ENCODE assay signal across 24 cellular contexts in genomic region chr11:9814108-9814507, GRCh38.
"Had no signal": no experiment of that assay in that cellular context is flagged by ENCODE, and none has a peak within 500 bp of the region (broad histone marks: within the 10 kb centered on the region; RNA-seq: fewer than 3 reads in every experiment).

No MANE protein-coding gene starts in this region.

- H3K9me3 Mint-ChIP-seq: activated CD8-positive, alpha-beta T cell treated with anti-CD3 and anti-CD28 coated beads for 36 hours; activated naive CD8-positive, alpha-beta T cell treated with anti-CD3 and anti-CD28 coated beads, Interleukin-2, amount 10 ng/mL, durations not matched to agents 7 days and 5 days; activated T-helper 2 cell treated with anti-CD3 and anti-CD28 coated beads, Interferon-gamma antibody, Interleukin-2, Interleukin-4, amounts not matched to agents 10 μg/mL and 5 μg/mL and 100 μg/mL, durations not matched to agents 14 hours and 24 hours and 36 hours; T-cell had no signal

- H3K36me3 ChIP-seq: breast epithelium, colonic mucosa had no signal

- H3K9me3 ChIP-seq: breast epithelium, colonic mucosa had no signal

- H3K27ac ChIP-seq: breast epithelium, colonic mucosa, VCaP had no signal

- H3K4me1 Mint-ChIP-seq: activated naive CD8-positive, alpha-beta T cell treated with anti-CD3 and anti-CD28 coated beads, Interleukin-2, amount 10 ng/mL, durations not matched to agents 7 days and 5 days; T-cell had no signal

- H3K4me3 Mint-ChIP-seq: activated CD8-positive, alpha-beta T cell treated with anti-CD3 and anti-CD28 coated beads for 36 hours; activated naive CD8-positive, alpha-beta T cell treated with anti-CD3 and anti-CD28 coated beads, Interleukin-2, amount 10 ng/mL, durations not matched to agents 7 days and 5 days; activated T-cell treated with anti-CD3 and anti-CD28 coated beads, Interleukin-2, amount 50 U/mL, for 72 hours; T-cell had no signal

- H3K4me3 ChIP-seq: breast epithelium, colonic mucosa had no signal

- H3K27ac Mint-ChIP-seq: activated CD8-positive, alpha-beta T cell treated with anti-CD3 and anti-CD28 coated beads for 36 hours; activated naive CD8-positive, alpha-beta T cell treated with anti-CD3 and anti-CD28 coated beads, Interleukin-2, amount 10 ng/mL, durations not matched to agents 7 days and 5 days; activated T-cell treated with anti-CD3 and anti-CD28 coated beads, Interleukin-2, amount 50 U/mL, for 72 hours; activated T-helper 2 cell treated with anti-CD3 and anti-CD28 coated beads, Interferon-gamma antibody, Interleukin-2, Interleukin-4, amounts not matched to agents 10 μg/mL and 5 μg/mL and 100 μg/mL, durations not matched to agents 14 hours and 24 hours and 36 hours; T-cell had no signal

- H3K27me3 Mint-ChIP-seq: activated CD8-positive, alpha-beta T cell treated with anti-CD3 and anti-CD28 coated beads for 36 hours; activated naive CD8-positive, alpha-beta T cell treated with anti-CD3 and anti-CD28 coated beads, Interleukin-2, amount 10 ng/mL, durations not matched to agents 7 days and 5 days; T-cell had no signal

- DNase-seq: activated CD4-positive, CD25-positive, alpha-beta regulatory T cell; activated CD8-positive, alpha-beta memory T cell treated with anti-CD3 and anti-CD28 coated beads, Interleukin-2, amount 50 U/mL, for 4 hours; activated CD8-positive, alpha-beta T cell treated with anti-CD3 and anti-CD28 coated beads for 36 hours; activated naive CD4-positive, alpha-beta T cell treated with anti-CD3 and anti-CD28 coated beads, Interleukin-2, amount 50 U/mL, for 16 hours; activated naive CD8-positive, alpha-beta T cell treated with anti-CD3 and anti-CD28 coated beads, Interleukin-2, amount 10 ng/mL, durations not matched to agents 7 days and 5 days; activated T-cell treated with anti-CD3 and anti-CD28 coated beads, Interleukin-2, amount 50 U/mL, for 72 hours; aorta; caudate nucleus; colonic mucosa; Kasumi-1; NCI-H1048; NCI-H2029; NCI-H2107; NCI-H2171 treated with DMSO at 0.1 percent for 48 hours; NCI-H226; NCI-H510A; NCI-H69; SHP77 treated with DMSO at 0.1 percent for 48 hours; T-cell; T-helper 2 cell; T1000 had no signal

- H3K4me1 ChIP-seq: breast epithelium, colonic mucosa had no signal

- H3K27me3 ChIP-seq: breast epithelium, colonic mucosa had no signal
